10 cellular contexts compared by ENCODE assay signal in the genomic region with DNA sequence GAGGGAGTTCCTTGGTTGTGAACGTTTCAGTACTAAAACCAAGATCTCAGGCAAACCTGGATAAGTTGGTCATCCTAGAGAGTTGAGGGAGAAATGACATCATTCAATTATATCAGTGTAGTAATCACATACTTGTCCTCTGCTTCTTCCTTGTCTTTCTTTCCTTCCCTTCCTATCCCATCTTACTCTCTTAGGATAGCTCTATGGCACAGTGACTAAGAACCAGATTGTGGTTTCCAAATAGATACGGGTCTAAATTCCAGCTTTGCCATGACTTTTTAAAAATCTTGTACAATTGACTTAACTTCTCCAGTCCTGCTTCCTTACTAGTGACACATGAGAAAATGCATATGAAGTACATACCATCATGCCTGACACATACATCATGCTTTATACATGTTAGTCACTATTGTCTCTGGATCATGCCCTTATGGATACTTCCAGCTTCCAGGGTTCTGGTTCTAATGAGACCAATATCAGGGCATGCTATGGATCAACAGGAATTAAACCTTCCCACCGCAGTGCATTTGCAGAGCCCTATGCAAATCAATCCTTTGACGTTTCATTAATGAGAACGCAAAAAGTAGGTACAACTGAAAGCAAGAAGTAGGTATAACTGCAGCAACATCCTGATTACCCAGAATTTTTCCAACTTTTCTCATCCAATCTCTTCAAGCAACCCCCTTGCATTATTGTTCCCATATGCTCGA.
DNase-seq lines count a peak whose midpoint lies in the region; ATAC-seq, FAIRE-seq and TF ChIP-seq lines count a peak whose summit lies in the region.
"Had no signal": no experiment of that assay in that cellular context is flagged by ENCODE, and none has a peak within 500 bp of the region (broad histone marks: within the 10 kb centered on the region; RNA-seq: fewer than 3 reads in every experiment).

No MANE protein-coding gene starts in this region.

- no peak for TF ChIP-seq CTCF in esophagus muscularis mucosa (IDR thresholded peaks at IDR 0.05)
- TF ChIP-seq CTCF in psoas muscle (IDR thresholded peaks at IDR 0.05) = no peak
- no peak for TF ChIP-seq CTCF in pancreas (IDR thresholded peaks at IDR 0.05)

- H3K36me3 ChIP-seq in esophagus muscularis mucosa (no peaks in the 10 kb centered on the region), psoas muscle (ENCODE audit: insufficient read depth in 1 of 2, low read depth in 1 of 2) (no peaks in the 10 kb centered on the region), pancreas (no peaks in the 10 kb centered on the region)

- H3K9me3 ChIP-seq in esophagus muscularis mucosa (no peaks in the 10 kb centered on the region), psoas muscle (no peaks in the 10 kb centered on the region), pancreas (no peaks in the 10 kb centered on the region)

- peaks cover 30 to 55% (median 34%) of the 10 kb centered on the region in 3 donors for H3K4me1 Mint-ChIP-seq in T-cell

- peak overlapping the region in 1 of 2 donors; percentile 23 for H3K27ac Mint-ChIP-seq in T-cell

- H3K27me3 ChIP-seq in esophagus muscularis mucosa (no peaks in the 10 kb centered on the region), psoas muscle (ENCODE audit: insufficient read depth in 3 of 3, low read length in 2 of 3) (no peaks in the 10 kb centered on the region), pancreas (no peaks in the 10 kb centered on the region)

- peak; percentile 85 for FAIRE-seq in GM19239 (lab: Jason Lieb, UNC)
- no peak for FAIRE-seq in pancreas (lab: Jason Lieb, UNC)

- H3K9me3 Mint-ChIP-seq in T-cell = no peaks in the 10 kb centered on the region

- no peak for TF ChIP-seq POLR2A in esophagus muscularis mucosa (IDR thresholded peaks at IDR 0.05; ENCODE audit: low read depth)

- H3K36me3 Mint-ChIP-seq in T-cell = no peaks in the 10 kb centered on the region

- H3K4me1 ChIP-seq in esophagus muscularis mucosa = peaks cover 20 to 34% (median 24%) of the 10 kb centered on the region in 4 donors
- H3K4me1 ChIP-seq in psoas muscle = peaks cover 6% of the 10 kb centered on the region
- peaks cover 0 to 11% (median 0%) of the 10 kb centered on the region in 3 donors for H3K4me1 ChIP-seq in pancreas

- H3K27me3 Mint-ChIP-seq in T-cell = no peaks in the 10 kb centered on the region

- CTCF ChIA-PET in T-cell (lab: Charles Lee) = no interaction called here

- H3K27ac ChIP-seq in esophagus muscularis mucosa (replicated peaks in 1 of 4) (peak overlapping the region; percentile 77 to 87 (median 82)), psoas muscle (peak overlapping the region; percentile 44), pancreas (peak overlapping the region in 2 of 4 donors; percentile 55 to 64)

- WGBS in esophagus muscularis mucosa = 83% methylated on average over 6 of the region's 6 CpGs
- WGBS in psoas muscle, 3 donors = 83 to 86% (median 84%) methylated on average over 6 of the region's 6 CpGs
- WGBS in pancreas, 2 donors = 73 to 85% methylated on average over 6 of the region's 6 CpGs

- DNase-seq in GM19239 (ENCODE audit: insufficient read length, low spot score) (no peak), T-cell (no peak), esophagus muscularis mucosa (ENCODE audit: extremely low spot score) (no peak), psoas muscle (no peak), NCI-H187 treated with DMSO at 0.1 percent for 48 hours (lab: John Stamatoyannopoulos, UW) (no peak), pancreas (no peak)
- DNase-seq: cerebellar nuclear complex, NCI-H1417 had no signal

- POLR2A ChIA-PET in T-cell (lab: Charles Lee) = interaction anchor here in 1 of 2 donors (0.6 kb wide), 1 partner anchor 283 kb away, joined by 4 read pairs; no protein-coding TSS in a partner anchor

- ATAC-seq in T-cell (replicated peaks in 1 of 4) = no peak
- ATAC-seq in psoas muscle = no peak
- ATAC-seq in HG03439 (IDR thresholded peaks at IDR 0.05; ENCODE audit: unreplicated experiment) = no peak
- no peak for ATAC-seq in GM19467 (IDR thresholded peaks at IDR 0.05; ENCODE audit: unreplicated experiment)
- ATAC-seq in pancreas = no peak

- peak overlapping the region in 2 of 3 donors; percentile 14 to 44 for H3K4me3 Mint-ChIP-seq in T-cell

- no peak for TF ChIP-seq EP300 in esophagus muscularis mucosa (IDR thresholded peaks at IDR 0.05)

- intact Hi-C loops in esophagus muscularis mucosa (cut with DNase I) = loop anchor here (5.0 to 10.0 kb wide), 3 partner anchors 69 to 141 kb away; no protein-coding TSS in a partner anchor
- intact Hi-C loops in psoas muscle (cut with DNase I) = no loop called here
- intact Hi-C loops in pancreas (cut with DNase I) = no loop called here

- peak overlapping the region in 3 of 4 donors; percentile 22 to 47 (median 38) for H3K4me3 ChIP-seq in esophagus muscularis mucosa
- H3K4me3 ChIP-seq in psoas muscle = peak overlapping the region; percentile 35
- H3K4me3 ChIP-seq in pancreas = no peak overlapping the region

Comparison
In these comparisons a context has a peak if more than half of its experiments do, and no peak if none do; other contexts are left out.
1. H3K4me3 ChIP-seq: peak in esophagus muscularis mucosa (3 of 4) and psoas muscle (single experiment); none in pancreas (0 of 4).